In the genomic region with DNA sequence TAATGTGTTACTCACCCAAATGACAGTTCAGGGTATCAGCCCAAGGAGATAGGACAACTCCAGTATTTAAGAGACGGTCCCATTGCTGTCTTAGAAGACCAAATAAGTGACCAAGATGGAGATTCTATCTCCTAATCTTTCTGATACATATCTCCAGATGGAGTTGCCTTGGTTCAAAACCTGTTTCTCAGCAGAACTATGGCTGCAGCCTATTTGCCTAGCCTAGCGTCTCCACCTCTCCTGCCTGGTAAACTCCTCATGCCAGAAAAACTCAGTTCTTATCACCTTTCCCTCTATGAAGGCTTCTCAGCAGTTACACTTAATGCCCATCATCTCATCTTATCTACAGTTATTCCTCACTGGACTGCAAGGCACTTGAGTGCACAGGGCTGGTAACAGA, we compare ENCODE assay signal across 15 cellular contexts. TPM values are rescaled to one million over a fixed set of nuclear protein-coding genes. Genes with fewer than 3 reads are reported as not detected.
DNase-seq lines count a peak whose midpoint lies in the region; ATAC-seq and TF ChIP-seq lines count a peak whose summit lies in the region.
"Had no signal": no experiment of that assay in that cellular context is flagged by ENCODE, and none has a peak within 500 bp of the region (broad histone marks: within the 10 kb centered on the region; RNA-seq: fewer than 3 reads in every experiment).

No MANE protein-coding gene starts in this region.

- CTCF ChIA-PET in CD8-positive, alpha-beta T cell (lab: Charles Lee): no interaction called here

- no peaks in the 10 kb centered on the region for H3K9me3 ChIP-seq in CD8-positive, alpha-beta T cell (ENCODE audit: low read length)
- H3K9me3 ChIP-seq: mucosa of descending colon, prostate gland, SJSA1 had no signal

- H3K27me3 ChIP-seq in CD8-positive, alpha-beta T cell (ENCODE audit: insufficient read depth, low read length): peaks cover 7% of the 10 kb centered on the region

- no peak overlapping the region for H3K4me3 ChIP-seq in CD8-positive, alpha-beta T cell (ENCODE audit: low read depth, low read length)
- H3K4me3 ChIP-seq: mucosa of descending colon, SJSA1 had no signal

- H3K27ac ChIP-seq in CD8-positive, alpha-beta T cell (ENCODE audit: low read depth, low read length): no peak overlapping the region
- H3K27ac ChIP-seq: prostate gland, SJSA1 had no signal

- H3K36me3 Mint-ChIP-seq in T-helper 1 cell treated with Interleukin-12 subunit alpha and Interleukin-12 subunit beta and Interleukin-4 antibody, amounts not matched to agents 30 μg/mL and 1 μg/mL, for 36 hours (ENCODE audit: low read depth): no peaks in the 10 kb centered on the region
- no peaks in the 10 kb centered on the region for H3K36me3 Mint-ChIP-seq in CD8-positive, alpha-beta T cell
- H3K36me3 Mint-ChIP-seq in activated naive CD8-positive, alpha-beta T cell treated with anti-CD3 and anti-CD28 coated beads, Interleukin-2, amount 50 U/mL, for 24 hours (ENCODE audit: low read depth): no peaks in the 10 kb centered on the region
- H3K36me3 Mint-ChIP-seq in naive thymus-derived CD8-positive, alpha-beta T cell: no peaks in the 10 kb centered on the region

- no peaks in the 10 kb centered on the region for H3K36me3 ChIP-seq in CD8-positive, alpha-beta T cell (ENCODE audit: insufficient read depth, low read length)
- H3K36me3 ChIP-seq: prostate gland, SJSA1 had no signal

- POLR2A ChIA-PET in CD8-positive, alpha-beta T cell (lab: Charles Lee): no interaction called here
- POLR2A ChIA-PET in naive thymus-derived CD8-positive, alpha-beta T cell (lab: Charles Lee): no interaction called here

- H3K4me3 Mint-ChIP-seq in T-helper 1 cell treated with Interleukin-12 subunit alpha and Interleukin-12 subunit beta and Interleukin-4 antibody, amounts not matched to agents 30 μg/mL and 1 μg/mL, for 36 hours: peak overlapping the region; percentile 60
- H3K4me3 Mint-ChIP-seq in CD8-positive, alpha-beta T cell: peak overlapping the region; percentile 46
- H3K4me3 Mint-ChIP-seq in activated naive CD8-positive, alpha-beta T cell treated with anti-CD3 and anti-CD28 coated beads, Interleukin-2, amount 50 U/mL, for 24 hours: peak overlapping the region; percentile 12
- H3K4me3 Mint-ChIP-seq in naive thymus-derived CD8-positive, alpha-beta T cell: peak overlapping the region; percentile 33 to 85 (median 58)

- no peaks in the 10 kb centered on the region for H3K9me3 Mint-ChIP-seq in T-helper 1 cell treated with Interleukin-12 subunit alpha and Interleukin-12 subunit beta and Interleukin-4 antibody, amounts not matched to agents 30 μg/mL and 1 μg/mL, for 36 hours
- no peaks in the 10 kb centered on the region for H3K9me3 Mint-ChIP-seq in CD8-positive, alpha-beta T cell
- no peaks in the 10 kb centered on the region for H3K9me3 Mint-ChIP-seq in activated naive CD8-positive, alpha-beta T cell treated with anti-CD3 and anti-CD28 coated beads, Interleukin-2, amount 50 U/mL, for 24 hours
- H3K9me3 Mint-ChIP-seq in naive thymus-derived CD8-positive, alpha-beta T cell: no peaks in the 10 kb centered on the region

- DNase-seq in T-helper 1 cell (no peak), ACHN (no peak), NCI-H2196 treated with DMSO at 0.1 percent for 48 hours (lab: John Stamatoyannopoulos, UW; ENCODE audit: unreplicated experiment) (no peak)
- no peak for DNase-seq in CD8-positive, alpha-beta T cell
- no peak for DNase-seq in activated naive CD8-positive, alpha-beta T cell treated with anti-CD3 and anti-CD28 coated beads, Interleukin-2, amount 50 U/mL, for 24 hours
- DNase-seq in naive thymus-derived CD8-positive, alpha-beta T cell: no peak
- no peak for DNase-seq in stimulated activated CD4-positive, alpha-beta T cell treated with anti-CD3 and anti-CD28 coated beads, Interleukin-4, amount 100 ng/mL, for 24 hours
- DNase-seq: GF-D8, KBM-7, left cardiac atrium, mucosa of descending colon, NCI-H446 treated with DMSO at 0.1 percent for 48 hours had no signal

- no peaks in the 10 kb centered on the region for H3K4me1 Mint-ChIP-seq in T-helper 1 cell treated with Interleukin-12 subunit alpha and Interleukin-12 subunit beta and Interleukin-4 antibody, amounts not matched to agents 30 μg/mL and 1 μg/mL, for 36 hours (ENCODE audit: low read depth)
- H3K4me1 Mint-ChIP-seq in CD8-positive, alpha-beta T cell (ENCODE audit: low read depth): no peaks in the 10 kb centered on the region
- H3K4me1 Mint-ChIP-seq in activated naive CD8-positive, alpha-beta T cell treated with anti-CD3 and anti-CD28 coated beads, Interleukin-2, amount 50 U/mL, for 24 hours: peaks cover 6% of the 10 kb centered on the region
- peaks cover 0 to 3% (median 1%) of the 10 kb centered on the region in 4 donors for H3K4me1 Mint-ChIP-seq in naive thymus-derived CD8-positive, alpha-beta T cell

- in situ Hi-C loops in ACHN (cut with HindIII; ENCODE audit: low pct_ligation_motif_present, low pct_unique_long_range_greater_than_20kb, low sequenced_read_pairs): no loop called here

- intact Hi-C loops in CD8-positive, alpha-beta T cell (cut with DNase I, micrococcal nuclease): loop anchor here in 1 of 2 experiments (5.0 kb wide), 2 partner anchors 222 to 507 kb away; partner anchors contain the start of gene DHX30

- peaks cover 37% of the 10 kb centered on the region for H3K27me3 Mint-ChIP-seq in T-helper 1 cell treated with Interleukin-12 subunit alpha and Interleukin-12 subunit beta and Interleukin-4 antibody, amounts not matched to agents 30 μg/mL and 1 μg/mL, for 36 hours (ENCODE audit: low read depth)
- peaks cover 20% of the 10 kb centered on the region for H3K27me3 Mint-ChIP-seq in CD8-positive, alpha-beta T cell (ENCODE audit: low read depth)
- H3K27me3 Mint-ChIP-seq in activated naive CD8-positive, alpha-beta T cell treated with anti-CD3 and anti-CD28 coated beads, Interleukin-2, amount 50 U/mL, for 24 hours: peaks cover 32% of the 10 kb centered on the region
- peaks cover 6 to 22% (median 16%) of the 10 kb centered on the region in 5 donors for H3K27me3 Mint-ChIP-seq in naive thymus-derived CD8-positive, alpha-beta T cell

- no peak for TF ChIP-seq CTCF in CD8-positive, alpha-beta T cell (IDR thresholded peaks at IDR 0.05)

- ATAC-seq in CD8-positive, alpha-beta T cell: no peak
- no peak for ATAC-seq in activated naive CD8-positive, alpha-beta T cell treated with anti-CD3 and anti-CD28 coated beads, Interleukin-2, amount 50 U/mL, for 24 hours
- ATAC-seq in naive thymus-derived CD8-positive, alpha-beta T cell: no peak
- ATAC-seq: mucosa of descending colon had no signal

- no peak overlapping the region for H3K27ac Mint-ChIP-seq in T-helper 1 cell treated with Interleukin-12 subunit alpha and Interleukin-12 subunit beta and Interleukin-4 antibody, amounts not matched to agents 30 μg/mL and 1 μg/mL, for 36 hours
- H3K27ac Mint-ChIP-seq in CD8-positive, alpha-beta T cell: no peak overlapping the region
- no peak overlapping the region for H3K27ac Mint-ChIP-seq in activated naive CD8-positive, alpha-beta T cell treated with anti-CD3 and anti-CD28 coated beads, Interleukin-2, amount 50 U/mL, for 24 hours
- no peak overlapping the region for H3K27ac Mint-ChIP-seq in naive thymus-derived CD8-positive, alpha-beta T cell

- H3K4me1 ChIP-seq in CD8-positive, alpha-beta T cell (ENCODE audit: insufficient read depth, low read length): peaks cover 7% of the 10 kb centered on the region
- H3K4me1 ChIP-seq: prostate gland had no signal

RNA-seq across cellular contexts. Expression of gene CSPG5, which starts 1.2 kb away (rescaled TPM):
- total RNA-seq in CD8-positive, alpha-beta T cell: under 1 TPM; 0.08 to 0.22 TPM
- under 1 TPM; 0.33 to 0.44 TPM for total RNA-seq in naive thymus-derived CD8-positive, alpha-beta T cell
- under 1 TPM in 1 of 3 donors, not detected in 2; 0.09 TPM for polyA plus RNA-seq in naive thymus-derived CD8-positive, alpha-beta T cell
